ENCODE assay signal across 8 cellular contexts in genomic region chr6:89281779-89282246, GRCh38. TPM values are rescaled to one million over a fixed set of nuclear protein-coding genes. Genes with fewer than 3 reads are reported as not detected.
DNase-seq lines count a peak whose midpoint lies in the region; ATAC-seq and TF ChIP-seq lines count a peak whose summit lies in the region.

No MANE protein-coding gene starts in this region.

- H3T11ph ChIP-seq in H9 (ENCODE audit: low read length): no peak overlapping the region

- no peak overlapping the region for H3K9ac ChIP-seq in H9 (ENCODE audit: extremely low read depth, insufficient read length, low read length)

- POLR2A ChIA-PET in activated CD4-positive, alpha-beta T cell treated with anti-CD3 and anti-CD28 coated beads, Interleukin-2, amount 10 ng/mL, durations not matched to agents 7 days and 5 days (lab: Charles Lee): no interaction called here

- WGBS in H9 (ENCODE audit: extremely low coverage, insufficient read length, low lambda C conversion rate): no CpG with 5 or more reads among the region's 10 CpGs
- WGBS in sigmoid colon, 2 donors: 68 to 69% methylated on average over 10 of the region's 10 CpGs

- H3K36me3 Mint-ChIP-seq in H9 (ENCODE audit: insufficient read depth in 1 of 3, low read depth in 3 of 3): no peaks in the 10 kb centered on the region; a peak in 1 of 7 replicates
- H3K36me3 Mint-ChIP-seq in activated CD4-positive, alpha-beta T cell treated with anti-CD3 and anti-CD28 coated beads, Interleukin-2, amount 10 ng/mL, durations not matched to agents 7 days and 5 days (ENCODE audit: low read depth): no peaks in the 10 kb centered on the region
- H3K36me3 Mint-ChIP-seq in glutamatergic neuron (ENCODE audit: unreplicated experiment): no peaks in the 10 kb centered on the region

- no peak overlapping the region for H3K56ac ChIP-seq in H9 (ENCODE audit: insufficient read length, low read depth, low read length)

- H3K36me3 ChIP-seq in cardiac muscle cell: no peaks in the 10 kb centered on the region
- no peaks in the 10 kb centered on the region for H3K36me3 ChIP-seq in sigmoid colon

- H4K20me1 ChIP-seq in H9 (ENCODE audit: control insufficient read depth, insufficient read depth, insufficient read length): no peaks in the 10 kb centered on the region

- no peak overlapping the region for H2BK5ac ChIP-seq in H9 (ENCODE audit: insufficient read length, low read length)

- no peaks in the 10 kb centered on the region; the same call in 1 of the 2 replicates for H3K27me3 Mint-ChIP-seq in H9 (ENCODE audit: low read depth)
- H3K27me3 Mint-ChIP-seq in activated CD4-positive, alpha-beta T cell treated with anti-CD3 and anti-CD28 coated beads, Interleukin-2, amount 10 ng/mL, durations not matched to agents 7 days and 5 days: peaks cover 3% of the 10 kb centered on the region
- no peaks in the 10 kb centered on the region for H3K27me3 Mint-ChIP-seq in glutamatergic neuron (ENCODE audit: unreplicated experiment)

- TF ChIP-seq POLR2A in sigmoid colon (IDR thresholded peaks at IDR 0.05): no peak

- CTCF ChIA-PET in activated CD4-positive, alpha-beta T cell treated with anti-CD3 and anti-CD28 coated beads, Interleukin-2, amount 10 ng/mL, durations not matched to agents 7 days and 5 days (lab: Charles Lee): no interaction called here

- H3K14ac ChIP-seq in H9 (ENCODE audit: insufficient read depth, low read length): no peak overlapping the region

- DNase-seq in cardiac muscle cell (ENCODE audit: low read depth in 1 of 2, low spot score in 1 of 2) (peak; percentile 47 to 61), Right ventricle myocardium superior (no peak), H9 (peak; percentile 82), Kasumi-1 (lab: John Stamatoyannopoulos, UW) (peak; percentile 82 to 87), glutamatergic neuron (peak; percentile 35), sigmoid colon (no peak)
- peak; percentile 52 for DNase-seq in activated CD4-positive, alpha-beta T cell treated with anti-CD3 and anti-CD28 coated beads, Interleukin-2, amount 10 ng/mL, durations not matched to agents 7 days and 5 days
- peak; percentile 64 for DNase-seq in stimulated activated CD8-positive, alpha-beta memory T cell treated with anti-CD3 and anti-CD28 coated beads, Interleukin-4, amount 100 ng/mL, for 48 hours

- TF ChIP-seq CTCF in cardiac muscle cell (IDR thresholded peaks at IDR 0.05; ENCODE audit: low read depth, low read length) (peak; percentile 57), H9 (conservative IDR thresholded peaks at IDR 0.05) (peak; percentile 83), glutamatergic neuron (IDR thresholded peaks at IDR 0.05; ENCODE audit: partially characterized antibody, unreplicated experiment) (peak; percentile 59), sigmoid colon (IDR thresholded peaks at IDR 0.05) (no peak)

- H3K27ac ChIP-seq in cardiac muscle cell: no peak overlapping the region
- no peak overlapping the region for H3K27ac ChIP-seq in H9 (ENCODE audit: insufficient read length, low read depth, low read length)
- H3K27ac ChIP-seq in sigmoid colon: no peak overlapping the region

- H3K4me1 ChIP-seq in cardiac muscle cell (ENCODE audit: low read depth): no peaks in the 10 kb centered on the region
- H3K4me1 ChIP-seq in H9 (ENCODE audit: insufficient read depth, low read length): no peaks in the 10 kb centered on the region
- H3K4me1 ChIP-seq in sigmoid colon: no peaks in the 10 kb centered on the region

- no peak overlapping the region for H4K8ac ChIP-seq in H9 (replicated peaks; ENCODE audit: insufficient read length, low read depth, low read length)

- TF ChIP-seq EP300 in sigmoid colon (IDR thresholded peaks at IDR 0.05): no peak

- H3K9me3 Mint-ChIP-seq in H9 (no peaks in the 10 kb centered on the region; a peak in 1 of 5 replicates), glutamatergic neuron (ENCODE audit: unreplicated experiment) (no peaks in the 10 kb centered on the region)
- no peaks in the 10 kb centered on the region for H3K9me3 Mint-ChIP-seq in activated CD4-positive, alpha-beta T cell treated with anti-CD3 and anti-CD28 coated beads, Interleukin-2, amount 10 ng/mL, durations not matched to agents 7 days and 5 days

- no peak overlapping the region for H2BK20ac ChIP-seq in H9 (ENCODE audit: low read depth, low read length, poor library complexity, severe bottlenecking)

- no peak overlapping the region for H3K4me3 Mint-ChIP-seq in H9
- H3K4me3 Mint-ChIP-seq in activated CD4-positive, alpha-beta T cell treated with anti-CD3 and anti-CD28 coated beads, Interleukin-2, amount 10 ng/mL, durations not matched to agents 7 days and 5 days: no peak overlapping the region
- no peak overlapping the region for H3K4me3 Mint-ChIP-seq in glutamatergic neuron (ENCODE audit: unreplicated experiment)

- intact Hi-C loops in Right ventricle myocardium superior (cut with DNase I): no loop called here
- intact Hi-C loops in sigmoid colon (cut with DNase I): no loop called here

- no peak for ATAC-seq in Right ventricle myocardium superior (ENCODE audit: poor library complexity)

- H3K4me2 ChIP-seq in H9 (ENCODE audit: insufficient read depth, insufficient read length, low read length): no peak overlapping the region

- H3K4ac ChIP-seq in H9 (ENCODE audit: low read depth, low read length): no peak overlapping the region

- H2BK120ac ChIP-seq in H9 (ENCODE audit: low read depth, low read length, poor library complexity, severe bottlenecking): no peak overlapping the region

- H3K27me3 ChIP-seq in cardiac muscle cell (no peaks in the 10 kb centered on the region), H9 (ENCODE audit: insufficient read depth, low read length) (no peaks in the 10 kb centered on the region; the same call in 1 of the 2 replicates), sigmoid colon (no peaks in the 10 kb centered on the region)

- H2AK5ac ChIP-seq in H9 (ENCODE audit: insufficient read length, low read length): no peak overlapping the region

- H3K27ac Mint-ChIP-seq in H9 (no peak overlapping the region), glutamatergic neuron (ENCODE audit: unreplicated experiment) (no peak overlapping the region)
- no peak overlapping the region for H3K27ac Mint-ChIP-seq in activated CD4-positive, alpha-beta T cell treated with anti-CD3 and anti-CD28 coated beads, Interleukin-2, amount 10 ng/mL, durations not matched to agents 7 days and 5 days

- H3K4me3 ChIP-seq in cardiac muscle cell: no peak overlapping the region
- no peak overlapping the region for H3K4me3 ChIP-seq in sigmoid colon

- no peak overlapping the region for H3K23ac ChIP-seq in H9 (ENCODE audit: insufficient read length, low read depth, low read length)

- peaks cover 18 to 21% of the 10 kb centered on the region in 2 experiments for H3K4me1 Mint-ChIP-seq in H9
- H3K4me1 Mint-ChIP-seq in activated CD4-positive, alpha-beta T cell treated with anti-CD3 and anti-CD28 coated beads, Interleukin-2, amount 10 ng/mL, durations not matched to agents 7 days and 5 days: peaks cover 2% of the 10 kb centered on the region
- peaks cover 4% of the 10 kb centered on the region for H3K4me1 Mint-ChIP-seq in glutamatergic neuron (ENCODE audit: low read depth, unreplicated experiment)

- no peaks in the 10 kb centered on the region for H3K9me3 ChIP-seq in cardiac muscle cell (ENCODE audit: low read depth)
- H3K9me3 ChIP-seq in H9 (ENCODE audit: control insufficient read depth, low read depth, low read length): no peaks in the 10 kb centered on the region
- no peaks in the 10 kb centered on the region for H3K9me3 ChIP-seq in sigmoid colon

- H2BK12ac ChIP-seq in H9 (ENCODE audit: insufficient read length, low read depth, low read length): no peak overlapping the region

- H4K91ac ChIP-seq in H9 (ENCODE audit: insufficient read length, low read depth, low read length): no peak overlapping the region

- H3K79me1 ChIP-seq in H9 (ENCODE audit: insufficient read depth, low read depth, low read length, poor library complexity, severe bottlenecking): no peaks in the 10 kb centered on the region

- H3K18ac ChIP-seq in H9 (ENCODE audit: insufficient read length, low read depth, low read length): no peak overlapping the region

- no peaks in the 10 kb centered on the region for H3K23me2 ChIP-seq in H9 (ENCODE audit: insufficient read length, low read depth, low read length, poor library complexity, severe bottlenecking)

- H2BK15ac ChIP-seq in H9 (ENCODE audit: low read depth, low read length): no peak overlapping the region

- no peak overlapping the region for H4K5ac ChIP-seq in H9 (ENCODE audit: insufficient read length, low read depth, low read length)

- H3K79me2 ChIP-seq in H9 (ENCODE audit: insufficient read depth, low read length): no peaks in the 10 kb centered on the region

- H2AFZ ChIP-seq in H9 (ENCODE audit: low read length): no peak overlapping the region

RNA-seq across cellular contexts. Expression of gene GABRR2, which starts 33.3 kb away (rescaled TPM):
- 0.39 and 0.83 TPM in 2 replicates for total RNA-seq in cardiac muscle cell
- 0.31 and 0.50 TPM in 2 replicates for polyA plus RNA-seq in cardiac muscle cell
- 0.54 TPM for total RNA-seq in Right ventricle myocardium superior
- total RNA-seq in H9 (2021): not detected in 2 replicates
- under 1 TPM; 0.30 to 0.77 TPM for total RNA-seq in activated CD4-positive, alpha-beta T cell treated with anti-CD3 and anti-CD28 coated beads, Interleukin-2, amount 10 ng/mL, durations not matched to agents 7 days and 5 days
- total RNA-seq in glutamatergic neuron (ENCODE audit: unreplicated experiment): 0.49 TPM
- 1 to 10 TPM in 2 of 4 donors, under 1 TPM in 2; 0.36 to 2.8 (median 1.2) TPM for total RNA-seq in sigmoid colon
- under 1 TPM in 1 of 3 donors, not detected in 2; 0.52 TPM for polyA plus RNA-seq in sigmoid colon

Comparison
In these comparisons a context has a peak if more than half of its experiments do, and no peak if none do; other contexts are left out.
1. DNase-seq: peak in cardiac muscle cell (2 of 2), H9 (single experiment), Kasumi-1 (2 of 2), activated CD4-positive, alpha-beta T cell treated with anti-CD3 and anti-CD28 coated beads, Interleukin-2, amount 10 ng/mL, durations not matched to agents 7 days and 5 days (single experiment), glutamatergic neuron (single experiment) and stimulated activated CD8-positive, alpha-beta memory T cell treated with anti-CD3 and anti-CD28 coated beads, Interleukin-4, amount 100 ng/mL, for 48 hours (single experiment); none in Right ventricle myocardium superior (single experiment) and sigmoid colon (single experiment).
2. CTCF ChIP-seq: peak in cardiac muscle cell (single experiment), H9 (single experiment) and glutamatergic neuron (single experiment); none in sigmoid colon (0 of 4).